ENCODE assay signal across 8 cellular contexts in the genomic region with DNA sequence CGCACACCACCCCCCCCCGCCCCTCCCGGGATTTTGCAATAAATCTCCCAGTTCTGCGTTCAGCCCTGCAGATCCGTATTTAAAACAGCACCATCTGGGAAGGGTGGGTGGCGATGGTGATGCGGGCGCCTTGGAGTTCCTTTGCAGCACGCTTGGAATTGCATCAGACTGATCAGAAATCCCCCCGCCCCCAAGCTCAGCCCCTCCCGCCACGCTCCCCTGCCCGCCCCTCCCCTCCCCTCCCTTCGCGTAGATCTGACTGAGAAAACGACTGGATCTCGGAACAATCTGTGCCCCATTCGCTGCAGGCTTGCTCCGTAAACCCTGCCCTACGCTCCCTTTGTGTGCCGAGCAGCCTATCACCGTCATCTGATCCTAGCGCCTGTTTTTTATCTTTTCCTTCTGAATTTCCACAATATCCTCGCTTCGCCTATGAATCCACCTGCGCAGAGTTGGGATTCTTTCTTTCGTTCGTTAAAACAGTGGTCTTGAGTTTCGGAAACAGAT. TPM values are rescaled to one million over a fixed set of nuclear protein-coding genes. Genes with fewer than 3 reads are reported as not detected.
A peak's percentile ranks its signal among the peaks of the same experiment; 100 is the strongest.
DNase-seq lines count a peak whose midpoint lies in the region; ATAC-seq and TF ChIP-seq lines count a peak whose summit lies in the region.

No MANE protein-coding gene starts in this region.

- H3K9me3 ChIP-seq in fibroblast of lung (ENCODE audit: control insufficient read depth, insufficient read depth, low read depth, low read length) (no peaks in the 10 kb centered on the region), osteoblast (ENCODE audit: low read depth, low read length) (no peaks in the 10 kb centered on the region)

- H3K4me1 Mint-ChIP-seq in T-helper 1 cell treated with Interleukin-12 subunit alpha and Interleukin-12 subunit beta and Interleukin-4 antibody, amounts not matched to agents 30 μg/mL and 1 μg/mL, for 36 hours (ENCODE audit: low read depth): no peaks in the 10 kb centered on the region

- no peak for ATAC-seq in GM19324 (IDR thresholded peaks at IDR 0.05; ENCODE audit: low FRiP score, unreplicated experiment)
- no peak for ATAC-seq in GM18909 (IDR thresholded peaks at IDR 0.05; ENCODE audit: poor library complexity, unreplicated experiment)

- peak overlapping the region; percentile 8 for H3K27ac Mint-ChIP-seq in T-helper 1 cell treated with Interleukin-12 subunit alpha and Interleukin-12 subunit beta and Interleukin-4 antibody, amounts not matched to agents 30 μg/mL and 1 μg/mL, for 36 hours

- H3K27me3 ChIP-seq in fibroblast of lung (ENCODE audit: control insufficient read depth, insufficient read depth, low read length) (peaks cover 32% of the 10 kb centered on the region), osteoblast (ENCODE audit: insufficient read depth, low read length) (peaks cover 23% of the 10 kb centered on the region)

- H4K20me1 ChIP-seq in fibroblast of lung (ENCODE audit: control insufficient read depth, extremely low read depth, insufficient read depth, low read length) (no peaks in the 10 kb centered on the region), osteoblast (ENCODE audit: insufficient read depth, low read length) (no peaks in the 10 kb centered on the region)

- H3K27me3 Mint-ChIP-seq in T-helper 1 cell treated with Interleukin-12 subunit alpha and Interleukin-12 subunit beta and Interleukin-4 antibody, amounts not matched to agents 30 μg/mL and 1 μg/mL, for 36 hours (ENCODE audit: low read depth): peaks cover 68% of the 10 kb centered on the region

- peaks cover 2% of the 10 kb centered on the region for H3K36me3 Mint-ChIP-seq in T-helper 1 cell treated with Interleukin-12 subunit alpha and Interleukin-12 subunit beta and Interleukin-4 antibody, amounts not matched to agents 30 μg/mL and 1 μg/mL, for 36 hours (ENCODE audit: low read depth)

- H3K4me2 ChIP-seq in fibroblast of lung (ENCODE audit: extremely low read depth, insufficient read depth, low read length) (peak overlapping the region; percentile 79), osteoblast (ENCODE audit: insufficient read depth, low read length) (peak overlapping the region; percentile 80)

- no peak for TF ChIP-seq CTCF in fibroblast of lung (conservative IDR thresholded peaks at IDR 0.05 in 1 of 2, IDR thresholded peaks at IDR 0.05 in 1 of 2; ENCODE audit: low read depth in 1 of 2, low read length in 2 of 2)
- TF ChIP-seq CTCF in osteoblast (IDR thresholded peaks at IDR 0.05; ENCODE audit: extremely low read depth, low read depth, low read length): no peak

- H3K27ac ChIP-seq in fibroblast of lung (ENCODE audit: insufficient read depth, low read length) (no peak overlapping the region), osteoblast (ENCODE audit: low read depth, low read length) (peak overlapping the region; percentile 59)

- H3K4me1 ChIP-seq in fibroblast of lung (ENCODE audit: control insufficient read depth, extremely low read depth, insufficient read depth, low read length) (peaks cover 2% of the 10 kb centered on the region), osteoblast (ENCODE audit: insufficient read depth, low read length) (peaks cover 26% of the 10 kb centered on the region)

- H3K79me2 ChIP-seq in fibroblast of lung (ENCODE audit: control insufficient read depth, insufficient read depth, low read length) (no peaks in the 10 kb centered on the region), osteoblast (ENCODE audit: insufficient read depth, low read length) (no peaks in the 10 kb centered on the region)

- H3K9me3 Mint-ChIP-seq in T-helper 1 cell treated with Interleukin-12 subunit alpha and Interleukin-12 subunit beta and Interleukin-4 antibody, amounts not matched to agents 30 μg/mL and 1 μg/mL, for 36 hours: peaks cover 16% of the 10 kb centered on the region

- H3K36me3 ChIP-seq in fibroblast of lung (ENCODE audit: control insufficient read depth, insufficient read depth, low read length) (no peaks in the 10 kb centered on the region), osteoblast (ENCODE audit: insufficient read depth, low read length) (no peaks in the 10 kb centered on the region)

- H3K4me3 Mint-ChIP-seq in T-helper 1 cell treated with Interleukin-12 subunit alpha and Interleukin-12 subunit beta and Interleukin-4 antibody, amounts not matched to agents 30 μg/mL and 1 μg/mL, for 36 hours: no peak overlapping the region

- no peak for DNase-seq in T-helper 1 cell
- peak; percentile 53 for DNase-seq in RKO (ENCODE audit: low spot score)
- peak; percentile 93 for DNase-seq in fibroblast of lung (ENCODE audit: low read depth in 2 of 2)
- DNase-seq in osteoblast (ENCODE audit: insufficient read length, low spot score, missing footprints): peak; percentile 94
- DNase-seq in activated T-cell treated with anti-CD3 and anti-CD28 coated beads for 4 hours: no peak

- H3K9ac ChIP-seq in fibroblast of lung (ENCODE audit: insufficient read depth, low read length): peak overlapping the region; percentile 8

- H3K4me3 ChIP-seq in fibroblast of lung (replicated peaks in 1 of 4; ENCODE audit: control extremely low read depth in 1 of 4, insufficient read depth in 1 of 4, low read depth in 3 of 4, low read length in 4 of 4): peak overlapping the region; percentile 48 to 73 (median 61)
- H3K4me3 ChIP-seq in osteoblast (ENCODE audit: insufficient read depth, low read length): peak overlapping the region; percentile 77

- peak overlapping the region; percentile 14 for H2AFZ ChIP-seq in fibroblast of lung (ENCODE audit: low read length)
- H2AFZ ChIP-seq in osteoblast (ENCODE audit: low read length): peak overlapping the region; percentile 48

RNA-seq across cellular contexts. Expression of gene BDNF, which starts 18.1 kb away (rescaled TPM):
- 6.4 and 16.7 TPM in 2 replicates for total RNA-seq in fibroblast of lung
- 11.2 and 15.0 TPM in 2 replicates for polyA plus RNA-seq in fibroblast of lung
- polyA plus RNA-seq in fibroblast of lung (2012): 8.6 and 12.0 TPM in 2 replicates
- 0.35 and 3.7 TPM in 2 replicates for polyA minus RNA-seq in fibroblast of lung (ENCODE audit: low replicate concordance)
- total RNA-seq in osteoblast: 6.9 and 8.0 TPM in 2 replicates

Comparison
In these comparisons a context has a peak if more than half of its experiments do, and no peak if none do; other contexts are left out.
1. DNase-seq: peak in RKO (single experiment), fibroblast of lung (2 of 2) and osteoblast (single experiment); none in T-helper 1 cell (0 of 5) and activated T-cell treated with anti-CD3 and anti-CD28 coated beads for 4 hours (single experiment).